Comparison of ENCODE assay signal across 10 cellular contexts in genomic region chr2:98483257-98483861, GRCh38. TPM values are rescaled to one million over a fixed set of nuclear protein-coding genes. Genes with fewer than 3 reads are reported as not detected.
DNase-seq lines count a peak whose midpoint lies in the region; ATAC-seq and TF ChIP-seq lines count a peak whose summit lies in the region.
"Had no signal": no experiment of that assay in that cellular context is flagged by ENCODE, and none has a peak within 500 bp of the region (broad histone marks: within the 10 kb centered on the region; RNA-seq: fewer than 3 reads in every experiment).

No MANE protein-coding gene starts in this region.

- no peaks in the 10 kb centered on the region for H3K36me3 ChIP-seq in mammary epithelial cell (ENCODE audit: insufficient read depth, low read length)
- H3K36me3 ChIP-seq: SJSA1 had no signal

- DNase-seq in mammary epithelial cell (peak; percentile 92), MCF 10A (ENCODE audit: unreplicated experiment) (no peak), NCI-H1105 treated with DMSO at 0.1 percent for 48 hours (lab: John Stamatoyannopoulos, UW) (no peak), NCI-H226 (no peak), AG08396 (ENCODE audit: low spot score) (no peak), NCI-H128 (lab: John Stamatoyannopoulos, UW; ENCODE audit: unreplicated experiment) (no peak)
- peak; percentile 65 for DNase-seq in activated CD8-positive, alpha-beta T cell treated with anti-CD3 and anti-CD28 coated beads, Interleukin-2, amount 10 ng/mL, durations not matched to agents 7 days and 5 days
- DNase-seq: DND-41 had no signal

- H3K4me2 ChIP-seq in mammary epithelial cell (ENCODE audit: insufficient read depth, low read depth, low read length) = peak overlapping the region; percentile 54

- dilution Hi-C loops in mammary epithelial cell (cut with HindIII; ENCODE audit: low sequenced_read_pairs) = no loop called here

- no peaks in the 10 kb centered on the region for H3K27me3 ChIP-seq in mammary epithelial cell (ENCODE audit: insufficient read depth, low read length)
- H3K27me3 ChIP-seq: SJSA1 had no signal

- H3K27ac ChIP-seq in mammary epithelial cell (ENCODE audit: insufficient read depth, low read depth, low read length) = peak overlapping the region; percentile 64
- H3K27ac ChIP-seq: SJSA1 had no signal

- peak; percentile 60 for ATAC-seq in HG03025 (IDR thresholded peaks at IDR 0.05; ENCODE audit: low FRiP score, unreplicated experiment)
- peak; percentile 52 for ATAC-seq in activated CD8-positive, alpha-beta T cell treated with anti-CD3 and anti-CD28 coated beads, Interleukin-2, amount 10 ng/mL, durations not matched to agents 7 days and 5 days

- intact Hi-C loops in mammary epithelial cell (cut with micrococcal nuclease) = loop anchor here (2.0 to 5.0 kb wide), 2 partner anchors 36 to 71 kb away; no protein-coding TSS in a partner anchor
- intact Hi-C loops in MCF 10A (cut with micrococcal nuclease) = no loop called here

- in situ Hi-C loops in mammary epithelial cell (cut with MboI; ENCODE audit: low sequenced_read_pairs in 2 of 2) = no loop called here

- H3K4me3 Mint-ChIP-seq in MCF 10A (ENCODE audit: unreplicated experiment) = no peak overlapping the region
- H3K4me3 Mint-ChIP-seq in activated CD8-positive, alpha-beta T cell treated with anti-CD3 and anti-CD28 coated beads, Interleukin-2, amount 10 ng/mL, durations not matched to agents 7 days and 5 days = peak overlapping the region; percentile 36

- no peak overlapping the region for H3K27ac Mint-ChIP-seq in MCF 10A (ENCODE audit: low read depth, unreplicated experiment)
- peak overlapping the region; percentile 77 for H3K27ac Mint-ChIP-seq in activated CD8-positive, alpha-beta T cell treated with anti-CD3 and anti-CD28 coated beads, Interleukin-2, amount 10 ng/mL, durations not matched to agents 7 days and 5 days

- H3K4me1 Mint-ChIP-seq in MCF 10A (ENCODE audit: insufficient read depth, unreplicated experiment) = peaks cover 27% of the 10 kb centered on the region
- peaks cover 99% of the 10 kb centered on the region for H3K4me1 Mint-ChIP-seq in activated CD8-positive, alpha-beta T cell treated with anti-CD3 and anti-CD28 coated beads, Interleukin-2, amount 10 ng/mL, durations not matched to agents 7 days and 5 days (ENCODE audit: low read depth)

- H3K9me3 ChIP-seq in mammary epithelial cell (replicated peaks; ENCODE audit: insufficient read depth, low read length) = no peaks in the 10 kb centered on the region
- H3K9me3 ChIP-seq: SJSA1 had no signal

- H3K4me1 ChIP-seq in mammary epithelial cell (ENCODE audit: insufficient read depth, low read length) = peaks cover 48% of the 10 kb centered on the region
- H3K4me1 ChIP-seq: SJSA1 had no signal

- no peaks in the 10 kb centered on the region for H4K20me1 ChIP-seq in mammary epithelial cell (ENCODE audit: insufficient read depth, low read length)

- POLR2A ChIA-PET in MCF 10A (lab: Yijun Ruan, JAX) = no interaction called here
- POLR2A ChIA-PET in activated CD8-positive, alpha-beta T cell treated with anti-CD3 and anti-CD28 coated beads, Interleukin-2, amount 10 ng/mL, durations not matched to agents 7 days and 5 days (lab: Charles Lee) = interaction anchor here (0.6 to 5.1 kb wide), 3 partner anchors 19 to 36 kb away, joined by 3 to 43 read pairs (median 7); no protein-coding TSS in a partner anchor

- H2AFZ ChIP-seq in mammary epithelial cell (ENCODE audit: low read depth, low read length) = no peak overlapping the region

- no peaks in the 10 kb centered on the region for H3K9me3 Mint-ChIP-seq in MCF 10A (ENCODE audit: unreplicated experiment)
- no peaks in the 10 kb centered on the region for H3K9me3 Mint-ChIP-seq in activated CD8-positive, alpha-beta T cell treated with anti-CD3 and anti-CD28 coated beads, Interleukin-2, amount 10 ng/mL, durations not matched to agents 7 days and 5 days (ENCODE audit: insufficient read depth)

- CTCF ChIA-PET in mammary epithelial cell (lab: Charles Lee; ENCODE audit: low non-redundant PET) = no interaction called here
- CTCF ChIA-PET in MCF 10A (lab: Yijun Ruan, JAX) = interaction anchor here (0.6 to 1.4 kb wide), 3 partner anchors 17 to 97 kb away, joined by 3 to 4 read pairs (median 3); no protein-coding TSS in a partner anchor
- CTCF ChIA-PET in activated CD8-positive, alpha-beta T cell treated with anti-CD3 and anti-CD28 coated beads, Interleukin-2, amount 10 ng/mL, durations not matched to agents 7 days and 5 days (lab: Charles Lee) = interaction anchor here (1.0 to 4.5 kb wide), 5 partner anchors 9 to 30 kb away, joined by 3 to 24 read pairs (median 7); no protein-coding TSS in a partner anchor

- WGBS in mammary epithelial cell (ENCODE audit: low coverage, missing lambda C conversion rate) = 32% methylated on average over 6 of the region's 6 CpGs

- BruUV-seq in mammary epithelial cell (replicated peaks; lab: Mats Ljungman, UMichigan) (no TSS peak), MCF 10A (replicated peaks; lab: Mats Ljungman, UMichigan) (no TSS peak)

- peaks cover 49% of the 10 kb centered on the region for H3K79me2 ChIP-seq in mammary epithelial cell (ENCODE audit: insufficient read depth, low read length)

- TF ChIP-seq CTCF in mammary epithelial cell (conservative IDR thresholded peaks at IDR 0.05 in 1 of 2, IDR thresholded peaks at IDR 0.05 in 1 of 2; ENCODE audit: extremely low read depth in 1 of 2, insufficient read depth in 1 of 2, low read depth in 1 of 2, low read length in 2 of 2) = no peak
- no peak for TF ChIP-seq CTCF in MCF 10A (IDR thresholded peaks at IDR 0.05; ENCODE audit: unreplicated experiment)

- H3K27me3 Mint-ChIP-seq in MCF 10A (ENCODE audit: insufficient read depth, unreplicated experiment) = no peaks in the 10 kb centered on the region
- H3K27me3 Mint-ChIP-seq in activated CD8-positive, alpha-beta T cell treated with anti-CD3 and anti-CD28 coated beads, Interleukin-2, amount 10 ng/mL, durations not matched to agents 7 days and 5 days (ENCODE audit: low read depth) = no peaks in the 10 kb centered on the region

- H3K9ac ChIP-seq in mammary epithelial cell (ENCODE audit: insufficient read depth, low read length) = peak overlapping the region; percentile 35

- no peak overlapping the region for H3K4me3 ChIP-seq in mammary epithelial cell (replicated peaks in 1 of 3; ENCODE audit: insufficient read depth in 1 of 3, low read depth in 2 of 3, low read length in 3 of 3)
- H3K4me3 ChIP-seq: SJSA1 had no signal

- no peaks in the 10 kb centered on the region for H3K36me3 Mint-ChIP-seq in MCF 10A (ENCODE audit: insufficient read depth, unreplicated experiment)
- peaks cover 51% of the 10 kb centered on the region for H3K36me3 Mint-ChIP-seq in activated CD8-positive, alpha-beta T cell treated with anti-CD3 and anti-CD28 coated beads, Interleukin-2, amount 10 ng/mL, durations not matched to agents 7 days and 5 days (ENCODE audit: low read depth)

RNA-seq across cellular contexts. Expression of gene INPP4A, which starts 38.7 kb away (rescaled TPM):
- total RNA-seq in mammary epithelial cell (10 to 100 TPM; 26.3 to 36.5 TPM), MCF 10A (2022) (20.8 and 21.5 TPM in 2 replicates)
- polyA plus RNA-seq in mammary epithelial cell = 10.1 TPM
- 25.8 TPM for polyA minus RNA-seq in mammary epithelial cell
- 100 to 1,000 TPM; 152 to 157 TPM for total RNA-seq in activated CD8-positive, alpha-beta T cell treated with anti-CD3 and anti-CD28 coated beads, Interleukin-2, amount 10 ng/mL, durations not matched to agents 7 days and 5 days

Comparison
In these comparisons a context has a peak if more than half of its experiments do, and no peak if none do; other contexts are left out.
1. DNase-seq: peak in mammary epithelial cell (single experiment) and activated CD8-positive, alpha-beta T cell treated with anti-CD3 and anti-CD28 coated beads, Interleukin-2, amount 10 ng/mL, durations not matched to agents 7 days and 5 days (single experiment); none in MCF 10A (single experiment), NCI-H1105 treated with DMSO at 0.1 percent for 48 hours (single experiment), NCI-H226 (single experiment), AG08396 (single experiment) and NCI-H128 (single experiment).